12 cellular contexts compared by ENCODE assay signal in genomic region chr2:205712508-205712907, GRCh38. TPM values are rescaled to one million over a fixed set of nuclear protein-coding genes. Genes with fewer than 3 reads are reported as not detected.
A peak's percentile ranks its signal among the peaks of the same experiment; 100 is the strongest.
DNase-seq lines count a peak whose midpoint lies in the region; ATAC-seq, FAIRE-seq and TF ChIP-seq lines count a peak whose summit lies in the region.
"Had no signal": no experiment of that assay in that cellular context is flagged by ENCODE, and none has a peak within 500 bp of the region (broad histone marks: within the 10 kb centered on the region; RNA-seq: fewer than 3 reads in every experiment).

No MANE protein-coding gene starts in this region.

- peaks cover 9% of the 10 kb centered on the region for H3K27me3 Mint-ChIP-seq in stimulated activated naive CD8-positive, alpha-beta T cell treated with anti-CD3 and anti-CD28 coated beads, Interleukin-15, amount 100 ng/mL, for 72 hours

- no peak for FAIRE-seq in kidney (lab: Jason Lieb, UNC)

- H3K4me1 ChIP-seq in adipocyte (ENCODE audit: control insufficient read depth, insufficient read depth, low read length) (peaks cover 19% of the 10 kb centered on the region), kidney (ENCODE audit: control insufficient read depth in 1 of 2, insufficient read depth in 1 of 2, low read depth in 1 of 2, low read length in 2 of 2) (peaks cover 0 to 2% of the 10 kb centered on the region in 2 donors)

- intact Hi-C loops in kidney (cut with DNase I) = no loop called here

- H3K4me1 Mint-ChIP-seq in stimulated activated naive CD8-positive, alpha-beta T cell treated with anti-CD3 and anti-CD28 coated beads, Interleukin-15, amount 100 ng/mL, for 72 hours = peaks cover 34% of the 10 kb centered on the region

- H3K4me3 Mint-ChIP-seq in stimulated activated naive CD8-positive, alpha-beta T cell treated with anti-CD3 and anti-CD28 coated beads, Interleukin-15, amount 100 ng/mL, for 72 hours = no peak overlapping the region
- H3K4me3 Mint-ChIP-seq: activated T-cell treated with anti-CD3 and anti-CD28 coated beads, Interleukin-2, amount 50 U/mL, for 24 hours; T-helper 1 cell treated with Interleukin-12 subunit alpha and Interleukin-12 subunit beta and Interleukin-4 antibody, amounts not matched to agents 30 μg/mL and 1 μg/mL, for 36 hours had no signal

- H3K9me3 Mint-ChIP-seq in stimulated activated naive CD8-positive, alpha-beta T cell treated with anti-CD3 and anti-CD28 coated beads, Interleukin-15, amount 100 ng/mL, for 72 hours = no peaks in the 10 kb centered on the region
- H3K9me3 Mint-ChIP-seq: activated T-cell treated with anti-CD3 and anti-CD28 coated beads, Interleukin-2, amount 50 U/mL, for 24 hours; T-helper 1 cell treated with Interleukin-12 subunit alpha and Interleukin-12 subunit beta and Interleukin-4 antibody, amounts not matched to agents 30 μg/mL and 1 μg/mL, for 36 hours had no signal

- no peak overlapping the region for H3K9ac ChIP-seq in adipocyte (ENCODE audit: low read length)
- H3K9ac ChIP-seq in kidney (ENCODE audit: low read length in 2 of 2) = no peak overlapping the region

- H3K36me3 ChIP-seq in adipocyte (ENCODE audit: control insufficient read depth, insufficient read depth, low read length, severe bottlenecking) (peaks cover 3% of the 10 kb centered on the region), kidney (ENCODE audit: control insufficient read depth in 1 of 2, insufficient read depth in 2 of 2, low read length in 2 of 2) (no peaks in the 10 kb centered on the region)

- H3K9me3 ChIP-seq in adipocyte (ENCODE audit: control insufficient read depth, low read length) (no peaks in the 10 kb centered on the region), kidney (ENCODE audit: control insufficient read depth in 1 of 2, low read length in 2 of 2) (no peaks in the 10 kb centered on the region)

- H3K27ac Mint-ChIP-seq in stimulated activated naive CD8-positive, alpha-beta T cell treated with anti-CD3 and anti-CD28 coated beads, Interleukin-15, amount 100 ng/mL, for 72 hours = no peak overlapping the region
- H3K27ac Mint-ChIP-seq: activated T-cell treated with anti-CD3 and anti-CD28 coated beads, Interleukin-2, amount 50 U/mL, for 24 hours; T-helper 1 cell treated with Interleukin-12 subunit alpha and Interleukin-12 subunit beta and Interleukin-4 antibody, amounts not matched to agents 30 μg/mL and 1 μg/mL, for 36 hours had no signal

- H3K27me3 ChIP-seq in adipocyte (replicated peaks; ENCODE audit: control insufficient read depth, insufficient read depth, low read length) = no peaks in the 10 kb centered on the region

- H3K4me3 ChIP-seq in adipocyte (ENCODE audit: low read length) (no peak overlapping the region), kidney (ENCODE audit: low read length in 2 of 2) (no peak overlapping the region)

- no peak for TF ChIP-seq CTCF in kidney (IDR thresholded peaks at IDR 0.05; ENCODE audit: borderline replicate concordance, extremely low read depth, insufficient read depth)

- ATAC-seq in stimulated activated naive CD8-positive, alpha-beta T cell treated with anti-CD3 and anti-CD28 coated beads, Interleukin-15, amount 100 ng/mL, for 72 hours = peak; percentile 78

- H3K27ac ChIP-seq in kidney (ENCODE audit: low read depth in 2 of 2, low read length in 2 of 2) = no peak overlapping the region

- DNase-seq in DMS79 treated with DMSO at 0.1 percent for 48 hours (lab: John Stamatoyannopoulos, UW) (peak; percentile 10), DMS79 (lab: John Stamatoyannopoulos, UW) (no peak), adipocyte (ENCODE audit: low read depth) (peak; percentile 59), iris pigment epithelial cell (ENCODE audit: low read depth) (peak; percentile 85), kidney (no peak), DMS153 (lab: John Stamatoyannopoulos, UW) (no peak)
- DNase-seq in stimulated activated naive CD8-positive, alpha-beta T cell treated with anti-CD3 and anti-CD28 coated beads, Interleukin-15, amount 100 ng/mL, for 72 hours = peak in 1 of 2 donors; percentile 31
- no peak for DNase-seq in activated T-cell treated with anti-CD3 and anti-CD28 coated beads, Interleukin-2, amount 50 U/mL, for 1 hour
- DNase-seq: 8988T; activated T-cell treated with anti-CD3 and anti-CD28 coated beads, Interleukin-2, amount 50 U/mL, for 24 hours; NCI-H524 treated with DMSO at 0.1 percent for 48 hours had no signal

RNA-seq across cellular contexts. Expression of gene NRP2, which starts 30.2 kb away (rescaled TPM):
- 37.7 TPM for total RNA-seq in kidney
- polyA plus RNA-seq in kidney (ENCODE audit: insufficient read depth, low read depth, low replicate concordance) = 2.3 TPM

Comparison
In these comparisons a context has a peak if more than half of its experiments do, and no peak if none do; other contexts are left out.
1. DNase-seq: peak in DMS79 treated with DMSO at 0.1 percent for 48 hours (single experiment), adipocyte (single experiment) and iris pigment epithelial cell (single experiment); none in DMS79 (single experiment), kidney (single experiment), DMS153 (single experiment) and activated T-cell treated with anti-CD3 and anti-CD28 coated beads, Interleukin-2, amount 50 U/mL, for 1 hour (single experiment).